ENCODE assay signal across 7 cellular contexts in genomic region chr2:110865188-110865587, GRCh38.
DNase-seq lines count a peak whose midpoint lies in the region; ATAC-seq and TF ChIP-seq lines count a peak whose summit lies in the region.

No MANE protein-coding gene starts in this region.

- H3K27me3 ChIP-seq in tibial artery, result peaks cover 0 to 35% of the 10 kb centered on the region in 2 donors

- H3K4me3 Mint-ChIP-seq in memory B cell, result peak overlapping the region; percentile 24

- H3K9me3 ChIP-seq in tibial artery, result no peaks in the 10 kb centered on the region

- peak; percentile 95 for ATAC-seq in GM18868 (IDR thresholded peaks at IDR 0.05; ENCODE audit: unreplicated experiment)
- peak; percentile 92 for ATAC-seq in GM21619 (IDR thresholded peaks at IDR 0.05; ENCODE audit: unreplicated experiment)
- peak; percentile 95 for ATAC-seq in HG03558 (IDR thresholded peaks at IDR 0.05; ENCODE audit: extremely low read depth, unreplicated experiment)
- ATAC-seq in memory B cell (ENCODE audit: low read depth), result no peak

- DNase-seq in memory B cell (ENCODE audit: low spot score in 2 of 2), result no peak
- no peak for DNase-seq in tibial artery
- DNase-seq in HK-2 (ENCODE audit: unreplicated experiment), result no peak
- no peak for DNase-seq in D341Med (ENCODE audit: low spot score)

- H3K27ac Mint-ChIP-seq in memory B cell, result no peak overlapping the region

- TF ChIP-seq CTCF in tibial artery (IDR thresholded peaks at IDR 0.05), result no peak

- H3K36me3 ChIP-seq in tibial artery, result no peaks in the 10 kb centered on the region

- H3K27ac ChIP-seq in tibial artery, result no peak overlapping the region

- H3K9me3 Mint-ChIP-seq in memory B cell, result no peaks in the 10 kb centered on the region

- peaks cover 14% of the 10 kb centered on the region for H3K27me3 Mint-ChIP-seq in memory B cell

- peaks cover 15% of the 10 kb centered on the region for H3K4me1 Mint-ChIP-seq in memory B cell

- H3K4me3 ChIP-seq in tibial artery, result no peak overlapping the region

- intact Hi-C loops in tibial artery (cut with DNase I; ENCODE audit: low total_unique reads), result no loop called here

- no peaks in the 10 kb centered on the region for H3K36me3 Mint-ChIP-seq in memory B cell

- no peaks in the 10 kb centered on the region for H3K4me1 ChIP-seq in tibial artery
